ENCODE assay signal across 27 cellular contexts in the genomic region with DNA sequence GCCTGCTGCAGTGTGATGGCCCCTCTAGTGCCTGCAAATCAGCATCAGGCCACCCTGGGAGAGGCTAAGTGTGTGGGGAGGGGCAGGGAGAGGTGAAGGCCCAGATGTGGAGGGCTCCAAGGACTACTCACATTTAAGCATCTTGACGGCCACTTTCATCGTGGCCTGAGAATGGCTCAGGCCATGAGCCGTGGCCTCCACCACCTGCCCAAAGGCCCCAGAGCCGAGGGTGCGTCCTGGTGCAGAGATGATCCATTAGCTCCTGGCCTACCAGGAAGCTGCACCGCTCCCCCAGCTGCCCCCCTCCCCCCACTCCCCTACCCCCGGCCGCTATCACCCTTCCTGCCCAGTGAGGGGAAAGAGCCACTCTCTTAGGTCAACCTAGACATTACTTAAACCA. TPM values are rescaled to one million over a fixed set of nuclear protein-coding genes. Genes with fewer than 3 reads are reported as not detected.
"Had no signal": no experiment of that assay in that cellular context is flagged by ENCODE, and none has a peak within 500 bp of the region (broad histone marks: within the 10 kb centered on the region; RNA-seq: fewer than 3 reads in every experiment).

No MANE protein-coding gene starts in this region.

- H3K36me3 ChIP-seq: cardiac muscle cell had no signal

- H3K36me3 Mint-ChIP-seq: activated naive CD8-positive, alpha-beta T cell had no signal

- H3K4me1 Mint-ChIP-seq: activated B cell treated with CpG ODN at 0.5 μM for 24 hours; activated T-helper 17 cell treated with anti-CD3 and anti-CD28 coated beads, Interleukin-2, amount 50 U/mL, for 72 hours had no signal

- H3K27ac ChIP-seq: brain microvascular endothelial cell, cardiac muscle cell, Peyer's patch, RWPE1, SJSA1 had no signal

- H3K4me3 Mint-ChIP-seq: activated B cell treated with CpG ODN at 0.5 μM for 24 hours; activated CD4-positive, alpha-beta T cell treated with anti-CD3 and anti-CD28 coated beads, Interleukin-2, amount 10 ng/mL, durations not matched to agents 24 days and 14 days; activated CD8-positive, alpha-beta memory T cell treated with anti-CD3 and anti-CD28 coated beads, Interleukin-2, amount 10 ng/mL, durations not matched to agents 7 days and 5 days; activated naive CD4-positive, alpha-beta T cell treated with anti-CD3 and anti-CD28 coated beads for 36 hours; activated naive CD8-positive, alpha-beta T cell; activated T-cell treated with anti-CD3 and anti-CD28 coated beads, Interleukin-2, amount 50 U/mL, for 4 hours; activated T-helper 17 cell treated with anti-CD3 and anti-CD28 coated beads, Interleukin-2, amount 50 U/mL, for 72 hours; T-helper 17 cell had no signal

- H3K27ac Mint-ChIP-seq: activated B cell treated with CpG ODN at 0.5 μM for 24 hours; activated CD4-positive, alpha-beta T cell treated with anti-CD3 and anti-CD28 coated beads, Interleukin-2, amount 10 ng/mL, durations not matched to agents 24 days and 14 days; activated CD8-positive, alpha-beta memory T cell treated with anti-CD3 and anti-CD28 coated beads, Interleukin-2, amount 10 ng/mL, durations not matched to agents 7 days and 5 days; activated naive CD4-positive, alpha-beta T cell treated with anti-CD3 and anti-CD28 coated beads for 36 hours; activated naive CD8-positive, alpha-beta T cell; activated T-helper 17 cell treated with anti-CD3 and anti-CD28 coated beads, Interleukin-2, amount 50 U/mL, for 72 hours; T-helper 17 cell had no signal

- H3K4me3 ChIP-seq: cardiac muscle cell, MG63, Peyer's patch, SJSA1 had no signal

- H3K9me3 Mint-ChIP-seq: activated B cell treated with CpG ODN at 0.5 μM for 24 hours; activated CD4-positive, alpha-beta T cell treated with anti-CD3 and anti-CD28 coated beads, Interleukin-2, amount 10 ng/mL, durations not matched to agents 24 days and 14 days; activated naive CD4-positive, alpha-beta T cell treated with anti-CD3 and anti-CD28 coated beads for 36 hours; activated T-cell treated with anti-CD3 and anti-CD28 coated beads, Interleukin-2, amount 50 U/mL, for 4 hours; activated T-helper 17 cell treated with anti-CD3 and anti-CD28 coated beads, Interleukin-2, amount 50 U/mL, for 72 hours had no signal

- H3K27me3 Mint-ChIP-seq: activated B cell treated with CpG ODN at 0.5 μM for 24 hours; activated CD4-positive, alpha-beta T cell treated with anti-CD3 and anti-CD28 coated beads, Interleukin-2, amount 10 ng/mL, durations not matched to agents 24 days and 14 days; activated CD8-positive, alpha-beta memory T cell treated with anti-CD3 and anti-CD28 coated beads, Interleukin-2, amount 10 ng/mL, durations not matched to agents 7 days and 5 days; activated naive CD8-positive, alpha-beta T cell; activated T-helper 17 cell treated with anti-CD3 and anti-CD28 coated beads, Interleukin-2, amount 50 U/mL, for 72 hours had no signal

- H3K27me3 ChIP-seq: brain microvascular endothelial cell, cardiac muscle cell, MG63, Peyer's patch, SJSA1 had no signal

- H3K9me3 ChIP-seq: MG63, Peyer's patch, SJSA1 had no signal

- ATAC-seq: activated CD8-positive, alpha-beta memory T cell treated with anti-CD3 and anti-CD28 coated beads, Interleukin-2, amount 10 ng/mL, durations not matched to agents 7 days and 5 days; activated T-cell treated with anti-CD3 and anti-CD28 coated beads, Interleukin-2, amount 50 U/mL, for 4 hours; activated T-helper 17 cell treated with anti-CD3 and anti-CD28 coated beads, Interleukin-2, amount 50 U/mL, for 72 hours; SK-N-SH treated with all-trans-retinoic acid at 6 μM for 48 hours; T-helper 17 cell had no signal

- DNase-seq: activated B cell treated with CpG ODN at 0.5 μM for 24 hours; activated CD4-positive, alpha-beta T cell treated with anti-CD3 and anti-CD28 coated beads for 1 hour; activated CD4-positive, alpha-beta T cell treated with anti-CD3 and anti-CD28 coated beads, Interleukin-2, amount 10 ng/mL, durations not matched to agents 24 days and 14 days; activated CD4-positive, alpha-beta T cell treated with anti-CD3 and anti-CD28 coated beads, Interleukin-2, amount 50 U/mL, for 48 hours; activated CD8-positive, alpha-beta memory T cell treated with anti-CD3 and anti-CD28 coated beads, Interleukin-2, amount 10 ng/mL, durations not matched to agents 7 days and 5 days; activated gamma-delta T cell; activated naive CD4-positive, alpha-beta T cell treated with anti-CD3 and anti-CD28 coated beads for 36 hours; activated T-cell treated with anti-CD3 and anti-CD28 coated beads, Interleukin-2, amount 50 U/mL, for 4 hours; amygdala; brain microvascular endothelial cell; MG63; MV-4-11; NCI-H1092 treated with DMSO at 0.1 percent for 48 hours; NCI-H1417 treated with DMSO at 0.1 percent for 48 hours; NCI-H1694; NCI-H2029; NCI-H510A treated with DMSO at 0.1 percent for 48 hours; Peyer's patch; SHP77; T-helper 17 cell; T-helper 9 cell had no signal

RNA-seq across cellular contexts. Expression of gene CSF1R, which starts 38.2 kb away (rescaled TPM):
- total RNA-seq: activated CD4-positive, alpha-beta T cell treated with anti-CD3 and anti-CD28 coated beads, Interleukin-2, amount 10 ng/mL, durations not matched to agents 24 days and 14 days; cardiac muscle cell had no signal

RNA-seq across cellular contexts. Expression of gene CDX1, which starts 42.0 kb away (rescaled TPM):
- total RNA-seq: activated B cell treated with CpG ODN at 0.5 μM for 24 hours; activated CD4-positive, alpha-beta T cell treated with anti-CD3 and anti-CD28 coated beads, Interleukin-2, amount 10 ng/mL, durations not matched to agents 24 days and 14 days; activated CD8-positive, alpha-beta memory T cell treated with anti-CD3 and anti-CD28 coated beads, Interleukin-2, amount 10 ng/mL, durations not matched to agents 7 days and 5 days; activated naive CD4-positive, alpha-beta T cell treated with anti-CD3 and anti-CD28 coated beads for 36 hours; activated T-helper 17 cell treated with anti-CD3 and anti-CD28 coated beads, Interleukin-2, amount 50 U/mL, for 72 hours; cardiac muscle cell; T-helper 17 cell had no signal
